ENCODE assay signal across 8 cellular contexts in genomic region chrX:48917139-48917980, GRCh38. TPM values are rescaled to one million over a fixed set of nuclear protein-coding genes. Genes with fewer than 3 reads are reported as not detected.
DNase-seq lines count a peak whose midpoint lies in the region; ATAC-seq and TF ChIP-seq lines count a peak whose summit lies in the region.

No MANE protein-coding gene starts in this region.

- no peaks in the 10 kb centered on the region for H4K20me1 ChIP-seq in HCT116 (ENCODE audit: insufficient read depth)

- no peak overlapping the region for H2AFZ ChIP-seq in HCT116 (ENCODE audit: low read depth, low read length, poor library complexity, severe bottlenecking)

- no peak for TF ChIP-seq POLR2A in HCT116 (IDR thresholded peaks at IDR 0.05; ENCODE audit: borderline replicate concordance, extremely low read depth, insufficient read depth, insufficient read length)

- H3K79me2 ChIP-seq in HCT116 (ENCODE audit: insufficient read depth, low read length): peaks cover 32% of the 10 kb centered on the region

- H3K36me3 ChIP-seq in HCT116 (ENCODE audit: control insufficient read depth in 1 of 2, insufficient read depth in 2 of 2, low read length in 2 of 2) (peaks cover 7 to 12% of the 10 kb centered on the region in 2 experiments; a peak in 3 of 4 replicates), adipocyte (ENCODE audit: control insufficient read depth, insufficient read depth, low read length, severe bottlenecking) (peaks cover 4% of the 10 kb centered on the region), cardiac muscle cell (peaks cover 6% of the 10 kb centered on the region)

- no peaks in the 10 kb centered on the region for H3K9me3 Mint-ChIP-seq in type B pancreatic cell

- peak overlapping the region; percentile 88 for H3K4me3 Mint-ChIP-seq in type B pancreatic cell

- no peaks in the 10 kb centered on the region for H3K27me3 Mint-ChIP-seq in type B pancreatic cell

- no peaks in the 10 kb centered on the region for H3K36me3 Mint-ChIP-seq in type B pancreatic cell

- TSS peak; percentile 26 for BruUV-seq in HCT116 (replicated peaks; lab: Mats Ljungman, UMichigan)

- no peaks in the 10 kb centered on the region for H3K9me2 ChIP-seq in HCT116 (ENCODE audit: insufficient read depth)

- TF ChIP-seq CTCF in HCT116 (IDR thresholded peaks at IDR 0.05 in 2 of 3, conservative IDR thresholded peaks at IDR 0.05 in 1 of 3; ENCODE audit: borderline replicate concordance in 1 of 3, insufficient read depth in 1 of 3, low read depth in 2 of 3, low read length in 2 of 3) (peak in 2 of 3 experiments; percentile 82 to 87; a peak in 4 of 6 replicates), cardiac muscle cell (IDR thresholded peaks at IDR 0.05; ENCODE audit: low read depth, low read length) (peak; percentile 89), type B pancreatic cell (conservative IDR thresholded peaks at IDR 0.05) (peak; percentile 91)

- POLR2A ChIA-PET in HCT116 (lab: Charles Lee): no interaction called here

- RAD21 ChIA-PET in HCT116 (lab: Charles Lee; ENCODE audit: low non-redundant PET in 1 of 2, low total read pairs in 2 of 2, uncharacterized antibody in 2 of 2, unreplicated experiment in 2 of 2): no interaction called here

- peak overlapping the region; percentile 78 for H3K27ac ChIP-seq in HCT116 (ENCODE audit: low read depth, low read length)
- H3K27ac ChIP-seq in cardiac muscle cell: no peak overlapping the region

- H3K4me1 ChIP-seq in HCT116 (ENCODE audit: control insufficient read depth in 1 of 2, insufficient read depth in 2 of 2, low read length in 2 of 2) (peaks cover 5 to 25% of the 10 kb centered on the region in 2 experiments), adipocyte (ENCODE audit: control insufficient read depth, insufficient read depth, low read length) (peaks cover 16% of the 10 kb centered on the region), cardiac muscle cell (ENCODE audit: low read depth) (peaks cover 7% of the 10 kb centered on the region)

- peak; percentile 83 for DNase-seq in Daoy (ENCODE audit: low read depth)
- DNase-seq in HCT116 (ENCODE audit: low read depth, low spot score): peak; percentile 74
- peak; percentile 78 for DNase-seq in NCI-H1436 (lab: John Stamatoyannopoulos, UW)
- DNase-seq in SW480 (ENCODE audit: low spot score): peak; percentile 91
- peak; percentile 90 for DNase-seq in adipocyte (ENCODE audit: low read depth)
- peak; percentile 89 to 95 for DNase-seq in cardiac muscle cell (ENCODE audit: low read depth in 1 of 2, low spot score in 1 of 2)
- peak; percentile 88 for DNase-seq in pons (ENCODE audit: low spot score)
- DNase-seq in type B pancreatic cell (ENCODE audit: extremely low spot score, unreplicated experiment): peak; percentile 85

- H3K27ac Mint-ChIP-seq in type B pancreatic cell: peak overlapping the region; percentile 91

- intact Hi-C loops in HCT116 (cut with micrococcal nuclease): loop anchor here (2.0 to 5.0 kb wide), 2 partner anchors 155 to 269 kb away; partner anchors contain the start of gene GLOD5

- H3K4me3 ChIP-seq in HCT116 (replicated peaks in 1 of 2; ENCODE audit: low read depth in 1 of 2, low read length in 2 of 2) (peak overlapping the region; percentile 63 to 69), adipocyte (ENCODE audit: low read length) (no peak overlapping the region), cardiac muscle cell (peak overlapping the region; percentile 70)

- ATAC-seq in HCT116: peak; percentile 69

- H3K27me3 ChIP-seq in HCT116 (ENCODE audit: insufficient read depth, low read length) (no peaks in the 10 kb centered on the region), adipocyte (replicated peaks; ENCODE audit: control insufficient read depth, insufficient read depth, low read length) (no peaks in the 10 kb centered on the region), cardiac muscle cell (no peaks in the 10 kb centered on the region)

- peak overlapping the region; percentile 79 for H3K4me2 ChIP-seq in HCT116 (ENCODE audit: low read length)

- CTCF ChIA-PET in HCT116 (lab: Charles Lee): interaction anchor here (0.7 to 1.0 kb wide), 2 partner anchors 10 to 26 kb away, joined by 3 read pairs; no protein-coding TSS in a partner anchor

- no peak for TF ChIP-seq RAD21 in HCT116 (IDR thresholded peaks at IDR 0.05; ENCODE audit: low read depth)

- H3K4me1 Mint-ChIP-seq in type B pancreatic cell (ENCODE audit: unreplicated experiment): peaks cover 17% of the 10 kb centered on the region

- H3K9ac ChIP-seq in HCT116 (ENCODE audit: low read length) (peak overlapping the region; percentile 86; the same call in 1 of the 2 replicates), adipocyte (ENCODE audit: low read length) (no peak overlapping the region)

- H3K9me3 ChIP-seq in HCT116 (ENCODE audit: control insufficient read depth in 1 of 2, insufficient read depth in 1 of 2, low read depth in 1 of 2, low read length in 2 of 2) (no peaks in the 10 kb centered on the region), adipocyte (ENCODE audit: control insufficient read depth, low read length) (no peaks in the 10 kb centered on the region), cardiac muscle cell (ENCODE audit: low read depth) (no peaks in the 10 kb centered on the region)

TF ChIP-seq in HCT116, 20 proteins besides CTCF, POLR2A, EP300 and RAD21:
- TF ChIP-seq POLR2AphosphoS5 (IDR thresholded peaks at IDR 0.05; ENCODE audit: low read depth, low read length) (peak; percentile 16; the same call in 1 of the 2 replicates), SIN3A (IDR thresholded peaks at IDR 0.05; ENCODE audit: low read depth) (no peak), SRF (IDR thresholded peaks at IDR 0.05; ENCODE audit: low read depth) (no peak)

RNA-seq across cellular contexts. Expression of gene PIM2, which starts 1.5 kb away (rescaled TPM):
- 4.6 and 6.6 TPM in 2 replicates for total RNA-seq in Daoy (2014; rRNA removed; shearing (Covaris generic))
- total RNA-seq in HCT116 (2021; ENCODE audit: unreplicated experiment): 15.6 TPM
- 11.0 and 12.4 TPM in 2 replicates for polyA plus RNA-seq in HCT116 (2012)
- total RNA-seq in cardiac muscle cell: 18.5 and 25.2 TPM in 2 replicates
- polyA plus RNA-seq in cardiac muscle cell: 20.7 and 38.4 TPM in 2 replicates
- 9.3 and 11.5 TPM in 2 replicates for total RNA-seq in type B pancreatic cell (ENCODE audit: low replicate concordance)

RNA-seq across cellular contexts. Expression of gene SLC35A2, which starts 5.9 kb away (rescaled TPM):
- total RNA-seq in Daoy (2014; rRNA removed; shearing (Covaris generic)): 24.8 and 24.9 TPM in 2 replicates
- total RNA-seq in HCT116 (2021; ENCODE audit: unreplicated experiment): 35.0 TPM
- 29.2 and 34.0 TPM in 2 replicates for polyA plus RNA-seq in HCT116 (2012)
- total RNA-seq in cardiac muscle cell: 17.3 and 22.2 TPM in 2 replicates
- 41.8 and 51.4 TPM in 2 replicates for polyA plus RNA-seq in cardiac muscle cell
- total RNA-seq in type B pancreatic cell (ENCODE audit: low replicate concordance): 33.3 and 79.0 TPM in 2 replicates

RNA-seq across cellular contexts. Expression of gene PQBP1, which starts 19.6 kb away (rescaled TPM):
- total RNA-seq in Daoy (2014; rRNA removed; shearing (Covaris generic)): 102 TPM in 2 replicates
- total RNA-seq in HCT116 (2021; ENCODE audit: unreplicated experiment) (67.1 TPM), cardiac muscle cell (62.8 and 74.8 TPM in 2 replicates), type B pancreatic cell (ENCODE audit: low replicate concordance) (58.6 and 77.9 TPM in 2 replicates)
- polyA plus RNA-seq in HCT116 (2012): 87.3 and 112 TPM in 2 replicates
- 75.3 and 114 TPM in 2 replicates for polyA plus RNA-seq in cardiac muscle cell

RNA-seq across cellular contexts. Expression of gene TIMM17B, which starts 19.8 kb away (rescaled TPM):
- 47.4 and 64.1 TPM in 2 replicates for total RNA-seq in Daoy (2014; rRNA removed; shearing (Covaris generic))
- total RNA-seq in HCT116 (2021; ENCODE audit: unreplicated experiment) (41.7 TPM), cardiac muscle cell (127 and 152 TPM in 2 replicates), type B pancreatic cell (ENCODE audit: low replicate concordance) (64.4 and 77.4 TPM in 2 replicates)
- polyA plus RNA-seq in HCT116 (2012): 38.6 and 44.5 TPM in 2 replicates
- polyA plus RNA-seq in cardiac muscle cell: 219 and 264 TPM in 2 replicates

RNA-seq across cellular contexts. Expression of gene OTUD5, which starts 40.0 kb away (rescaled TPM):
- 16.8 and 17.8 TPM in 2 replicates for total RNA-seq in Daoy (2014; rRNA removed; shearing (Covaris generic))
- 42.6 TPM for total RNA-seq in HCT116 (2021; ENCODE audit: unreplicated experiment)
- 48.8 and 53.0 TPM in 2 replicates for polyA plus RNA-seq in HCT116 (2012)
- total RNA-seq in cardiac muscle cell: 40.2 and 56.6 TPM in 2 replicates
- 47.8 and 55.6 TPM in 2 replicates for polyA plus RNA-seq in cardiac muscle cell
- total RNA-seq in type B pancreatic cell (ENCODE audit: low replicate concordance): 49.5 and 53.1 TPM in 2 replicates
